ENCODE assay signal across 30 cellular contexts in genomic region chr3:67875338-67875737, GRCh38.
DNase-seq lines count a peak whose midpoint lies in the region; ATAC-seq, FAIRE-seq and TF ChIP-seq lines count a peak whose summit lies in the region.
"Had no signal": no experiment of that assay in that cellular context is flagged by ENCODE, and none has a peak within 500 bp of the region (broad histone marks: within the 10 kb centered on the region; RNA-seq: fewer than 3 reads in every experiment).

No MANE protein-coding gene starts in this region.

- 12% methylated on average over 4 of the region's 4 CpGs for WGBS in A549 (ENCODE audit: missing lambda C conversion rate)
- 10% methylated on average over 4 of the region's 4 CpGs for WGBS in HepG2 (ENCODE audit: low lambda C conversion rate)

- H3K9ac ChIP-seq in HepG2 (ENCODE audit: insufficient read depth, low read depth, low read length) = no peak overlapping the region

- no TSS peak for BruUV-seq in HepG2 (replicated peaks; lab: Mats Ljungman, UMichigan)

- H3K27me3 ChIP-seq in HepG2 (ENCODE audit: control insufficient read depth in 1 of 2, insufficient read depth in 2 of 2, low read length in 2 of 2) = no peaks in the 10 kb centered on the region
- H3K27me3 ChIP-seq: neutrophil had no signal

- H4K20me1 ChIP-seq in HepG2 (ENCODE audit: insufficient read depth, low read length) = no peaks in the 10 kb centered on the region

- no peaks in the 10 kb centered on the region for H3K36me3 ChIP-seq in HepG2 (replicated peaks in 1 of 2; ENCODE audit: control insufficient read depth in 1 of 2, insufficient read depth in 2 of 2, low read length in 2 of 2)
- H3K36me3 ChIP-seq: neutrophil, prostate gland had no signal

- TF ChIP-seq EP300 in A549 (IDR thresholded peaks at IDR 0.05) = no peak
- TF ChIP-seq EP300 in HepG2 (IDR thresholded peaks at IDR 0.05; ENCODE audit: low read depth in 2 of 2, low read length in 2 of 2) = no peak
- no peak for TF ChIP-seq EP300 in HepG2 (CRISPR knock-in tag; IDR thresholded peaks at IDR 0.05; ENCODE audit: borderline replicate concordance)

- CTCF ChIA-PET in A549 (lab: Yijun Ruan, JAX) = no interaction called here
- CTCF ChIA-PET in HepG2 (lab: Yijun Ruan, JAX; ENCODE audit: low intra/inter-chr PET ratio, low total read pairs) = no interaction called here

- TF ChIP-seq CTCF in A549 (IDR thresholded peaks at IDR 0.05) (no peak), astrocyte of the spinal cord (IDR thresholded peaks at IDR 0.05; ENCODE audit: low read depth, low read length) (no peak), HepG2 (CRISPR knock-in tag; IDR thresholded peaks at IDR 0.05) (no peak)

- peak; percentile 7 to 35 for DNase-seq in A549 (ENCODE audit: low read depth in 1 of 2, low spot score in 1 of 2)
- DNase-seq in HS-27A (ENCODE audit: low read depth) = peak; percentile 71
- DNase-seq in astrocyte of the spinal cord (ENCODE audit: low read depth, low spot score) = peak; percentile 14
- DNase-seq in HepG2 (ENCODE audit: low spot score) = peak; percentile 50
- DNase-seq in NCI-H2171 treated with DMSO at 0.1 percent for 48 hours (lab: John Stamatoyannopoulos, UW) = no peak
- no peak for DNase-seq in NCI-H2081 (lab: John Stamatoyannopoulos, UW)
- DNase-seq in NAMALWA (ENCODE audit: low spot score) = no peak
- DNase-seq: activated CD8-positive, alpha-beta T cell treated with anti-CD3 and anti-CD28 coated beads for 36 hours; activated effector memory CD4-positive, alpha-beta T cell treated with Interleukin-2 at 50 U/mL for 16 hours; activated naive CD8-positive, alpha-beta T cell treated with anti-CD3 and anti-CD28 coated beads for 36 hours; activated T-cell treated with anti-CD3 and anti-CD28 coated beads for 4 hours; COR-L47; DND-41; effector memory CD4-positive, alpha-beta T cell; islet precursor cell; NCI-H146; NCI-H2171; NCI-H526; stimulated activated CD4-positive, alpha-beta T cell treated with anti-CD3 and anti-CD28 coated beads, Interleukin-1b, Interleukin-23, amount 100 ng/mL, for 48 hours; substantia nigra had no signal

- no peak overlapping the region for H2AFZ ChIP-seq in HepG2 (ENCODE audit: low read length)

- no peak for TF ChIP-seq POLR2A in A549 (IDR thresholded peaks at IDR 0.05; ENCODE audit: low read length)
- no peak for TF ChIP-seq POLR2A in HepG2 (IDR thresholded peaks at IDR 0.05; ENCODE audit: insufficient read depth in 1 of 2, low read depth in 2 of 2, low read length in 2 of 2)

- ATAC-seq in A549 (peak in 1 of 2 experiments; percentile 74; a peak in 3 of 6 replicates), HepG2 (peak; percentile 51), HG03135 (IDR thresholded peaks at IDR 0.05; ENCODE audit: unreplicated experiment) (no peak)
- ATAC-seq: activated CD4-positive, CD25-positive, alpha-beta regulatory T cell treated with anti-CD3 and anti-CD28 coated beads, Interleukin-2, amount 50 U/mL, for 24 hours; activated CD8-positive, alpha-beta T cell treated with anti-CD3 and anti-CD28 coated beads for 36 hours; HCT116; K562; Panc1 had no signal

- FAIRE-seq in A549 (lab: Jason Lieb, UNC) (no peak), HepG2 (lab: Jason Lieb, UNC) (no peak)
- FAIRE-seq: A204.1, K562, TTC549 had no signal

- no peak overlapping the region for H3K4me3 ChIP-seq in A549
- H3K4me3 ChIP-seq in astrocyte of the spinal cord (ENCODE audit: low read depth, low read length) = no peak overlapping the region
- H3K4me3 ChIP-seq in HepG2 (replicated peaks in 1 of 3; ENCODE audit: insufficient read depth in 1 of 3, low read depth in 2 of 3, low read length in 3 of 3) = no peak overlapping the region
- H3K4me3 ChIP-seq: K562, lung, prostate gland had no signal

- H3K4me2 ChIP-seq in A549 (peak overlapping the region; percentile 41), HepG2 (ENCODE audit: low read depth, low read length) (no peak overlapping the region)

- TF ChIP-seq RAD21 in A549 (conservative IDR thresholded peaks at IDR 0.05 in 1 of 2, IDR thresholded peaks at IDR 0.05 in 1 of 2) (no peak), HepG2 (CRISPR knock-in tag; IDR thresholded peaks at IDR 0.05) (no peak)

- H3K9me3 ChIP-seq in A549 = no peaks in the 10 kb centered on the region
- H3K9me3 ChIP-seq in HepG2 (ENCODE audit: low read length) = no peaks in the 10 kb centered on the region
- H3K9me3 ChIP-seq: neutrophil, prostate gland had no signal

- H3K27ac ChIP-seq in A549 (no peak overlapping the region; a peak in 1 of 6 replicates), HepG2 (ENCODE audit: extremely low read length, insufficient read depth, low read length) (no peak overlapping the region)
- H3K27ac ChIP-seq: neutrophil, prostate gland had no signal

- peaks cover 19% of the 10 kb centered on the region for H3K4me1 ChIP-seq in A549
- H3K4me1 ChIP-seq in HepG2 (ENCODE audit: insufficient read depth, low read length) = peaks cover 26% of the 10 kb centered on the region
- H3K4me1 ChIP-seq: prostate gland had no signal

- no peaks in the 10 kb centered on the region for H3K79me2 ChIP-seq in HepG2 (ENCODE audit: insufficient read depth, low read length)

- in situ Hi-C loops in astrocyte of the spinal cord (cut with HindIII; ENCODE audit: low sequenced_read_pairs) = no loop called here
- in situ Hi-C loops in HepG2 (cut with HindIII; ENCODE audit: extremely low pct_ligation_motif_present, low pct_unique_long_range_greater_than_20kb) = no loop called here

- intact Hi-C loops in HepG2 (cut with micrococcal nuclease; ENCODE audit: unreplicated experiment) = no loop called here

- POLR2A ChIA-PET in A549 (lab: Yijun Ruan, JAX) (no interaction called here), HepG2 (lab: Yijun Ruan, JAX) (no interaction called here)

TF ChIP-seq in A549, 52 proteins besides CTCF, POLR2A, EP300 and RAD21:
- no peak for TF ChIP-seq USF2 (IDR thresholded peaks at IDR 0.05)
- TF ChIP-seq FOSL2 (IDR thresholded peaks at IDR 0.05) = 0 out of 2 replicates have a peak, but pooled peaks have one; percentile 7
- peak; percentile 32; the same call in 1 of the 2 replicates for TF ChIP-seq FOSL2 (CRISPR knock-in tag; IDR thresholded peaks at IDR 0.05)
- TF ChIP-seq JUNB (IDR thresholded peaks at IDR 0.05) = 0 out of 2 replicates have a peak, but pooled peaks have one; percentile 19

TF ChIP-seq in HepG2, 621 proteins besides CTCF, POLR2A, EP300 and RAD21 (continues in another document):
- TF ChIP-seq ZNF430 (CRISPR knock-in tag; IDR thresholded peaks at IDR 0.05) (no peak), GTF3A (CRISPR knock-in tag; conservative IDR thresholded peaks at IDR 0.05) (no peak), ETV6 (CRISPR knock-in tag; conservative IDR thresholded peaks at IDR 0.05) (no peak), CEBPB (IDR thresholded peaks at IDR 0.05; ENCODE audit: borderline replicate concordance, low read depth, low read length) (no peak), ZNF451 (CRISPR knock-in tag; IDR thresholded peaks at IDR 0.05) (no peak), ZNF232 (CRISPR knock-in tag; IDR thresholded peaks at IDR 0.05; ENCODE audit: borderline replicate concordance) (no peak), CEBPZ (IDR thresholded peaks at IDR 0.05; ENCODE audit: low read length) (no peak), ZNF607 (CRISPR knock-in tag; IDR thresholded peaks at IDR 0.05; ENCODE audit: borderline replicate concordance) (no peak), PHF21A (CRISPR knock-in tag; IDR thresholded peaks at IDR 0.05) (no peak), ZNF563 (CRISPR knock-in tag; IDR thresholded peaks at IDR 0.05) (no peak), XBP1 (CRISPR knock-in tag; IDR thresholded peaks at IDR 0.05) (no peak), GABPB1 (CRISPR knock-in tag; IDR thresholded peaks at IDR 0.05) (no peak), ETV5 (CRISPR knock-in tag; IDR thresholded peaks at IDR 0.05; ENCODE audit: borderline replicate concordance) (peak; percentile 25; the same call in 1 of the 2 replicates), STAT6 (CRISPR knock-in tag; IDR thresholded peaks at IDR 0.05; ENCODE audit: borderline replicate concordance) (no peak)

Comparison
In these comparisons a context has a peak if more than half of its experiments do, and no peak if none do; other contexts are left out.
1. DNase-seq: peak in A549 (2 of 2), HS-27A (single experiment), astrocyte of the spinal cord (single experiment) and HepG2 (single experiment); none in NCI-H2171 treated with DMSO at 0.1 percent for 48 hours (single experiment), NCI-H2081 (0 of 2) and NAMALWA (single experiment).
2. Of the 38 proteins assayed by ChIP-seq in both HepG2 and A549: peak only in HepG2: none; only in A549: none; in both: FOSL2 and JUNB; in neither: 36.